ENCODE assay signal across 9 cellular contexts in the genomic region with DNA sequence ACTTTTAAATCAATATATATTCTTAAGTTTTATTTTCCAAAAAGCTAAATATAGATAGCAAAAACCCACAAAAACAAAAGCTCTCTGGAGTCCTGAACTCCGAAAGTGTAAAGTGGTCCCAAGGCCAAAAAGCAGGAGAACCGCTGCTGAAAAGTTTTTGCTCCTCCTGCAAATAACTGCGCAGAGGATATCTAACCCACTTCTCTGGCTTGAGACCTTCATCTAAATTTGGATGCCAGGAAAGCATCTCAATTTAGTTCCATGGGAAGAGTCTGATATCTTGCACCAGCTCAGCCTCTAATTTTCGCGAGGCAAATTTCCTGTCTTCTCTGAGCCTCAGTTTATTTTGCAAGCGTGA. TPM values are rescaled to one million over a fixed set of nuclear protein-coding genes. Genes with fewer than 3 reads are reported as not detected.
DNase-seq lines count a peak whose midpoint lies in the region; ATAC-seq and TF ChIP-seq lines count a peak whose summit lies in the region.
"Had no signal": no experiment of that assay in that cellular context is flagged by ENCODE, and none has a peak within 500 bp of the region (broad histone marks: within the 10 kb centered on the region; RNA-seq: fewer than 3 reads in every experiment).

No MANE protein-coding gene starts in this region.

- H3K27me3 ChIP-seq in GM23338 (ENCODE audit: insufficient read depth) (no peaks in the 10 kb centered on the region), gastrocnemius medialis (no peaks in the 10 kb centered on the region)

- in situ Hi-C loops in gastrocnemius medialis (cut with MboI; ENCODE audit: low sequenced_read_pairs in 4 of 4) = loop anchor here in 1 of 4 donors (25.0 kb wide), 1 partner anchor 305 kb away; a partner anchor contains a TSS

- no peak for TF ChIP-seq POLR2A in gastrocnemius medialis (IDR thresholded peaks at IDR 0.05)

- H3K27ac ChIP-seq in GM23338 (ENCODE audit: low read depth) (peak overlapping the region; percentile 88), gastrocnemius medialis (peak overlapping the region; percentile 81 to 90 (median 86))

- no peaks in the 10 kb centered on the region for H3K9me3 ChIP-seq in gastrocnemius medialis

- peaks cover 6% of the 10 kb centered on the region for H3K27me3 Mint-ChIP-seq in GM23338 (ENCODE audit: insufficient read depth, low read depth, poor library complexity)
- H3K27me3 Mint-ChIP-seq in T-helper 1 cell treated with Interleukin-12 subunit alpha and Interleukin-12 subunit beta and Interleukin-4 antibody, amounts not matched to agents 30 μg/mL and 1 μg/mL, for 36 hours (ENCODE audit: low read depth) = no peaks in the 10 kb centered on the region

- H3K9me2 ChIP-seq in GM23338 (ENCODE audit: insufficient read depth) = no peaks in the 10 kb centered on the region

- no peaks in the 10 kb centered on the region for H3K9me3 Mint-ChIP-seq in GM23338
- no peaks in the 10 kb centered on the region for H3K9me3 Mint-ChIP-seq in T-helper 1 cell treated with Interleukin-12 subunit alpha and Interleukin-12 subunit beta and Interleukin-4 antibody, amounts not matched to agents 30 μg/mL and 1 μg/mL, for 36 hours

- H3K4me2 ChIP-seq in GM23338 = peak overlapping the region; percentile 84

- peak overlapping the region; percentile 82 for H3K4me3 ChIP-seq in GM23338
- H3K4me3 ChIP-seq in gastrocnemius medialis = peak overlapping the region; percentile 73 to 89 (median 84)

- peak overlapping the region; percentile 96 for H3K27ac Mint-ChIP-seq in GM23338
- peak overlapping the region; percentile 87 for H3K27ac Mint-ChIP-seq in T-helper 1 cell treated with Interleukin-12 subunit alpha and Interleukin-12 subunit beta and Interleukin-4 antibody, amounts not matched to agents 30 μg/mL and 1 μg/mL, for 36 hours

- H3K4me1 Mint-ChIP-seq in GM23338 = peaks cover 8% of the 10 kb centered on the region
- peaks cover 14% of the 10 kb centered on the region for H3K4me1 Mint-ChIP-seq in T-helper 1 cell treated with Interleukin-12 subunit alpha and Interleukin-12 subunit beta and Interleukin-4 antibody, amounts not matched to agents 30 μg/mL and 1 μg/mL, for 36 hours (ENCODE audit: low read depth)

- peak overlapping the region; percentile 40; the same call in 1 of the 2 replicates for H2AFZ ChIP-seq in GM23338

- H3F3A ChIP-seq in GM23338 (replicated peaks; ENCODE audit: low read depth) = peaks cover 11% of the 10 kb centered on the region; the same call in 1 of the 2 replicates

- DNase-seq in GM23338 (ENCODE audit: low spot score) (no peak), globus pallidus (ENCODE audit: low spot score) (peak; percentile 8), gastrocnemius medialis (no peak), T-helper 9 cell (no peak), GM20000 (ENCODE audit: low spot score) (no peak), hippocampal formation (lab: John Stamatoyannopoulos, UW) (no peak)

- no peak for TF ChIP-seq CTCF in GM23338 (conservative IDR thresholded peaks at IDR 0.05; ENCODE audit: low read depth in 2 of 2)
- no peak for TF ChIP-seq CTCF in gastrocnemius medialis (IDR thresholded peaks at IDR 0.05 in 4 of 5, conservative IDR thresholded peaks at IDR 0.05 in 1 of 5)
- TF ChIP-seq CTCF in GM20000 (IDR thresholded peaks at IDR 0.05; ENCODE audit: extremely low read depth, missing control alignments) = no peak

- peaks cover 11% of the 10 kb centered on the region for H3K36me3 Mint-ChIP-seq in GM23338 (ENCODE audit: low read depth)
- H3K36me3 Mint-ChIP-seq in T-helper 1 cell treated with Interleukin-12 subunit alpha and Interleukin-12 subunit beta and Interleukin-4 antibody, amounts not matched to agents 30 μg/mL and 1 μg/mL, for 36 hours (ENCODE audit: low read depth) = peaks cover 12% of the 10 kb centered on the region

- peak overlapping the region; percentile 93 for H3K4me3 Mint-ChIP-seq in GM23338
- H3K4me3 Mint-ChIP-seq in T-helper 1 cell treated with Interleukin-12 subunit alpha and Interleukin-12 subunit beta and Interleukin-4 antibody, amounts not matched to agents 30 μg/mL and 1 μg/mL, for 36 hours = peak overlapping the region; percentile 91

- ATAC-seq in GM23338 = no peak
- peak; percentile 21 to 26 for ATAC-seq in gastrocnemius medialis
- no peak for ATAC-seq in GM21447 (IDR thresholded peaks at IDR 0.05; ENCODE audit: unreplicated experiment)

- peaks cover 5% of the 10 kb centered on the region; the same call in 1 of the 2 replicates for H3K4me1 ChIP-seq in GM23338 (ENCODE audit: insufficient read depth)
- peaks cover 22 to 25% of the 10 kb centered on the region in 2 donors for H3K4me1 ChIP-seq in gastrocnemius medialis

- H3K36me3 ChIP-seq in GM23338 (ENCODE audit: insufficient read depth) = no peaks in the 10 kb centered on the region; the same call in 1 of the 2 replicates
- peaks cover 0 to 20% of the 10 kb centered on the region in 2 donors for H3K36me3 ChIP-seq in gastrocnemius medialis

- intact Hi-C loops in gastrocnemius medialis (cut with DNase I; ENCODE audit: low total_unique reads) = loop anchor here (1.0 to 10.0 kb wide), 4 partner anchors 167 to 798 kb away; a partner anchor contains a TSS

- no peaks in the 10 kb centered on the region for H4K20me1 ChIP-seq in GM23338 (replicated peaks; ENCODE audit: insufficient read depth)

- peaks cover 10% of the 10 kb centered on the region for H3K79me2 ChIP-seq in GM23338 (replicated peaks; ENCODE audit: insufficient read depth)

TF ChIP-seq in GM23338, 12 proteins besides CTCF, POLR2A, EP300 and RAD21 (continues in another document):
- TF ChIP-seq, protein P1, sequence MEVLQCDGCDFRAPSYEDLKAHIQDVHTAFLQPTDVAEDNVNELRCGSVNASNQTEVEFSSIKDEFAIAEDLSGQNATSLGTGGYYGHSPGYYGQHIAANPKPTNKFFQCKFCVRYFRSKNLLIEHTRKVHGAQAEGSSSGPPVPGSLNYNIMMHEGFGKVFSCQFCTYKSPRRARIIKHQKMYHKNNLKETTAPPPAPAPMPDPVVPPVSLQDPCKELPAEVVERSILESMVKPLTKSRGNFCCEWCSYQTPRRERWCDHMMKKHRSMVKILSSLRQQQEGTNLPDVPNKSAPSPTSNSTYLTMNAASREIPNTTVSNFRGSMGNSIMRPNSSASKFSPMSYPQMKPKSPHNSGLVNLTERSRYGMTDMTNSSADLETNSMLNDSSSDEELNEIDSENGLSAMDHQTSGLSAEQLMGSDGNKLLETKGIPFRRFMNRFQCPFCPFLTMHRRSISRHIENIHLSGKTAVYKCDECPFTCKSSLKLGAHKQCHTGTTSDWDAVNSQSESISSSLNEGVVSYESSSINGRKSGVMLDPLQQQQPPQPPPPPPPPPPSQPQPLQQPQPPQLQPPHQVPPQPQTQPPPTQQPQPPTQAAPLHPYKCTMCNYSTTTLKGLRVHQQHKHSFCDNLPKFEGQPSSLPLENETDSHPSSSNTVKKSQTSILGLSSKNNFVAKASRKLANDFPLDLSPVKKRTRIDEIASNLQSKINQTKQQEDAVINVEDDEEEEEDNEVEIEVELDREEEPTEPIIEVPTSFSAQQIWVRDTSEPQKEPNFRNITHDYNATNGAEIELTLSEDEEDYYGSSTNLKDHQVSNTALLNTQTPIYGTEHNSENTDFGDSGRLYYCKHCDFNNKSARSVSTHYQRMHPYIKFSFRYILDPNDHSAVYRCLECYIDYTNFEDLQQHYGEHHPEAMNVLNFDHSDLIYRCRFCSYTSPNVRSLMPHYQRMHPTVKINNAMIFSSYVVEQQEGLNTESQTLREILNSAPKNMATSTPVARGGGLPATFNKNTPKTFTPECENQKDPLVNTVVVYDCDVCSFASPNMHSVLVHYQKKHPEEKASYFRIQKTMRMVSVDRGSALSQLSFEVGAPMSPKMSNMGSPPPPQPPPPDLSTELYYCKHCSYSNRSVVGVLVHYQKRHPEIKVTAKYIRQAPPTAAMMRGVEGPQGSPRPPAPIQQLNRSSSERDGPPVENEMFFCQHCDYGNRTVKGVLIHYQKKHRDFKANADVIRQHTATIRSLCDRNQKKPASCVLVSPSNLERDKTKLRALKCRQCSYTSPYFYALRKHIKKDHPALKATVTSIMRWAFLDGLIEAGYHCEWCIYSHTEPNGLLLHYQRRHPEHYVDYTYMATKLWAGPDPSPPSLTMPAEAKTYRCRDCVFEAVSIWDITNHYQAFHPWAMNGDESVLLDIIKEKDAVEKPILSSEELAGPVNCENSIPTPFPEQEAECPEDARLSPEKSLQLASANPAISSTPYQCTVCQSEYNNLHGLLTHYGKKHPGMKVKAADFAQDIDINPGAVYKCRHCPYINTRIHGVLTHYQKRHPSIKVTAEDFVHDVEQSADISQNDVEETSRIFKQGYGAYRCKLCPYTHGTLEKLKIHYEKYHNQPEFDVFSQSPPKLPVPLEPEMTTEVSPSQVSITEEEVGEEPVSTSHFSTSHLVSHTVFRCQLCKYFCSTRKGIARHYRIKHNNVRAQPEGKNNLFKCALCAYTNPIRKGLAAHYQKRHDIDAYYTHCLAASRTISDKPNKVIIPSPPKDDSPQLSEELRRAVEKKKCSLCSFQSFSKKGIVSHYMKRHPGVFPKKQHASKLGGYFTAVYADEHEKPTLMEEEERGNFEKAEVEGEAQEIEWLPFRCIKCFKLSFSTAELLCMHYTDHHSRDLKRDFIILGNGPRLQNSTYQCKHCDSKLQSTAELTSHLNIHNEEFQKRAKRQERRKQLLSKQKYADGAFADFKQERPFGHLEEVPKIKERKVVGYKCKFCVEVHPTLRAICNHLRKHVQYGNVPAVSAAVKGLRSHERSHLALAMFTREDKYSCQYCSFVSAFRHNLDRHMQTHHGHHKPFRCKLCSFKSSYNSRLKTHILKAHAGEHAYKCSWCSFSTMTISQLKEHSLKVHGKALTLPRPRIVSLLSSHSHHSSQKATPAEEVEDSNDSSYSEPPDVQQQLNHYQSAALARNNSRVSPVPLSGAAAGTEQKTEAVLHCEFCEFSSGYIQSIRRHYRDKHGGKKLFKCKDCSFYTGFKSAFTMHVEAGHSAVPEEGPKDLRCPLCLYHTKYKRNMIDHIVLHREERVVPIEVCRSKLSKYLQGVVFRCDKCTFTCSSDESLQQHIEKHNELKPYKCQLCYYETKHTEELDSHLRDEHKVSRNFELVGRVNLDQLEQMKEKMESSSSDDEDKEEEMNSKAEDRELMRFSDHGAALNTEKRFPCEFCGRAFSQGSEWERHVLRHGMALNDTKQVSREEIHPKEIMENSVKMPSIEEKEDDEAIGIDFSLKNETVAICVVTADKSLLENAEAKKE (CRISPR knock-in tag; IDR thresholded peaks at IDR 0.05) = no peak
- no peak for TF ChIP-seq JUNB (IDR thresholded peaks at IDR 0.05; ENCODE audit: unreplicated experiment)

RNA-seq across cellular contexts. Expression of a gene that starts 0.5 kb away (rescaled TPM):
- 42.7 and 49.3 TPM in 2 replicates for total RNA-seq in GM23338 (2014; rRNA removed; shearing (Covaris generic))
- 33.7 and 36.2 TPM in 2 replicates for polyA plus RNA-seq in GM23338 (2016; fragmentation: Nextera tagmentation; extraction: Ambion mirVana)
- total RNA-seq in gastrocnemius medialis = 10 to 100 TPM; 52.2 to 63.7 (median 56.0) TPM

RNA-seq across cellular contexts. Expression of a gene that starts 22.4 kb away (rescaled TPM):
- 0.56 TPM in 1 of 2 replicates, not detected in the other for total RNA-seq in GM23338 (2014; rRNA removed; shearing (Covaris generic))
- not detected in 2 replicates for polyA plus RNA-seq in GM23338 (2016; fragmentation: Nextera tagmentation; extraction: Ambion mirVana)
- under 1 TPM in 1 of 4 donors, not detected in 3; 0.31 TPM for total RNA-seq in gastrocnemius medialis

RNA-seq across cellular contexts. Expression of a gene that starts 44.0 kb away (rescaled TPM):
- 4.0 and 5.2 TPM in 2 replicates for total RNA-seq in GM23338 (2014; rRNA removed; shearing (Covaris generic))
- 9.1 and 10.6 TPM in 2 replicates for polyA plus RNA-seq in GM23338 (2016; fragmentation: Nextera tagmentation; extraction: Ambion mirVana)
- not detected for total RNA-seq in gastrocnemius medialis
- total RNA-seq: T-helper 1 cell treated with Interleukin-12 subunit alpha and Interleukin-12 subunit beta and Interleukin-4 antibody, amounts not matched to agents 30 ng/mL and 1 ng/mL, for 36 hours had no signal

Comparison
In these comparisons a context has a peak if more than half of its experiments do, and no peak if none do; other contexts are left out.
1. ATAC-seq: peak in gastrocnemius medialis (2 of 2); none in GM23338 (single experiment) and GM21447 (single experiment).